In the genomic region with DNA sequence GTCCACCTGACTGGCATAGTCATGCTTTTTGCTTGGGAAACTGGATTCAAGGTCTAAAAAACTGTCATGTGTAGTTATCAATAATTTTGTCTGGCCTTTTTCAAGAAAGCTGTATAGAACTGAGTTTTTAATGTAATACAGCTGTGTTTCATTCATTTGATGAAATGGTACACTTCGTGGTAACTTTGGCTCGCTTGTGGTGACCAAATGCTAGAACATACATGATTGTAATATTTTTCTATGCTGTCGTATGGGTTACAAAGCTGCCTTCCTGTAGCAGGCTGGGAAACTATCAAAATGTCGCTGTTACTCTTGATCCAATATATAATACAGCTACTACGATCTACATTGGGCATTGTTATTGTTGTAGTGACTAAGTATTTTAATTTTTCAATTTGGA, we compare ENCODE assay signal across 19 cellular contexts. TPM values are rescaled to one million over a fixed set of nuclear protein-coding genes. Genes with fewer than 3 reads are reported as not detected.
DNase-seq lines count a peak whose midpoint lies in the region; ATAC-seq and TF ChIP-seq lines count a peak whose summit lies in the region.
"Had no signal": no experiment of that assay in that cellular context is flagged by ENCODE, and none has a peak within 500 bp of the region (broad histone marks: within the 10 kb centered on the region; RNA-seq: fewer than 3 reads in every experiment).

No MANE protein-coding gene starts in this region.

- no peaks in the 10 kb centered on the region for H3K27me3 Mint-ChIP-seq in activated naive CD4-positive, alpha-beta T cell treated with anti-CD3 and anti-CD28 coated beads, Interleukin-2, amount 10 ng/mL, durations not matched to agents 7 days and 5 days
- H3K27me3 Mint-ChIP-seq in progenitor cell of endocrine pancreas = no peaks in the 10 kb centered on the region

- H3F3A ChIP-seq in Loucy (ENCODE audit: low read depth) = no peaks in the 10 kb centered on the region

- H3K27ac Mint-ChIP-seq in activated naive CD4-positive, alpha-beta T cell treated with anti-CD3 and anti-CD28 coated beads, Interleukin-2, amount 10 ng/mL, durations not matched to agents 7 days and 5 days = peak overlapping the region; percentile 42
- no peak overlapping the region for H3K27ac Mint-ChIP-seq in progenitor cell of endocrine pancreas

- peaks cover 7% of the 10 kb centered on the region for H3K79me1 ChIP-seq in neuronal stem cell (ENCODE audit: low read depth, low read length)

- H3K4me3 Mint-ChIP-seq in activated naive CD4-positive, alpha-beta T cell treated with anti-CD3 and anti-CD28 coated beads, Interleukin-2, amount 10 ng/mL, durations not matched to agents 7 days and 5 days = peak overlapping the region; percentile 76
- H3K4me3 Mint-ChIP-seq in progenitor cell of endocrine pancreas (ENCODE audit: low read depth) = peak overlapping the region; percentile 86

- no peak overlapping the region for H3K14ac ChIP-seq in neuronal stem cell (ENCODE audit: low read length)

- H2AK5ac ChIP-seq in neuronal stem cell (ENCODE audit: low read depth, low read length) = no peak overlapping the region

- no peak overlapping the region for H3K23ac ChIP-seq in neuronal stem cell (ENCODE audit: low read depth, low read length, poor library complexity)

- H2BK5ac ChIP-seq in neuronal stem cell (ENCODE audit: low read length) = no peak overlapping the region

- no CpG with 5 or more reads among the region's 5 CpGs for WGBS in neuronal stem cell (ENCODE audit: extremely low coverage in 2 of 2, insufficient read length in 2 of 2, insufficient replicate concordance in 1 of 2), 2 donors

- no peak overlapping the region for H2AFZ ChIP-seq in Loucy (ENCODE audit: low read length)
- H2AFZ ChIP-seq in fibroblast of lung (ENCODE audit: low read length) = no peak overlapping the region
- no peak overlapping the region for H2AFZ ChIP-seq in neuronal stem cell (ENCODE audit: low read length)

- CTCF ChIA-PET in activated naive CD4-positive, alpha-beta T cell treated with anti-CD3 and anti-CD28 coated beads, Interleukin-2, amount 10 ng/mL, durations not matched to agents 7 days and 5 days (lab: Charles Lee) = interaction anchor here (0.6 to 4.6 kb wide), 12 partner anchors 11 to 92 kb away, joined by 3 to 67 read pairs (median 4); no protein-coding TSS in a partner anchor

- ATAC-seq in Right ventricle myocardium superior (ENCODE audit: poor library complexity) (no peak), HG03135 (IDR thresholded peaks at IDR 0.05; ENCODE audit: unreplicated experiment) (no peak)
- ATAC-seq: Panc1, upper lobe of right lung had no signal

- H3K9ac ChIP-seq in Loucy (ENCODE audit: low read depth, low read length, poor library complexity, severe bottlenecking) (peak overlapping the region; percentile 84), fibroblast of lung (ENCODE audit: insufficient read depth, low read length) (no peak overlapping the region), neuronal stem cell (ENCODE audit: low read depth, low read length, poor library complexity) (no peak overlapping the region)

- peak overlapping the region; percentile 93 for H3K4me2 ChIP-seq in Loucy (ENCODE audit: low read depth, low read length, poor library complexity, severe bottlenecking)
- peak overlapping the region; percentile 60 for H3K4me2 ChIP-seq in fibroblast of lung (ENCODE audit: extremely low read depth, insufficient read depth, low read length)
- no peak overlapping the region for H3K4me2 ChIP-seq in neuronal stem cell (ENCODE audit: insufficient read depth, low read length, poor library complexity, severe bottlenecking)

- intact Hi-C loops in Right ventricle myocardium superior (cut with DNase I) = loop anchor here (5.0 kb wide), 1 partner anchor 61 kb away; the partner anchor contains the start of gene YIPF1

- H3K18ac ChIP-seq in neuronal stem cell (ENCODE audit: low read length) = no peak overlapping the region

- TF ChIP-seq CTCF in Loucy (conservative IDR thresholded peaks at IDR 0.05; ENCODE audit: low read length) (no peak), fibroblast of lung (conservative IDR thresholded peaks at IDR 0.05 in 1 of 2, IDR thresholded peaks at IDR 0.05 in 1 of 2; ENCODE audit: low read depth in 1 of 2, low read length in 2 of 2) (no peak), progenitor cell of endocrine pancreas (IDR thresholded peaks at IDR 0.05; ENCODE audit: unreplicated experiment) (no peak)

- DNase-seq in activated naive CD4-positive, alpha-beta T cell treated with anti-CD3 and anti-CD28 coated beads, Interleukin-2, amount 10 ng/mL, durations not matched to agents 7 days and 5 days = no peak
- no peak for DNase-seq in activated naive CD4-positive, alpha-beta T cell (lab: John Stamatoyannopoulos, UW)
- no peak for DNase-seq in fibroblast of lung (ENCODE audit: low read depth in 2 of 2)
- no peak for DNase-seq in progenitor cell of endocrine pancreas (ENCODE audit: low spot score, unreplicated experiment)
- DNase-seq in Right ventricle myocardium superior = no peak
- DNase-seq in neuronal stem cell (ENCODE audit: low spot score) = no peak
- DNase-seq: DMS 273 treated with DMSO at 0.1 percent for 48 hours, GOT3, NCI-H2029, sigmoid colon, upper lobe of right lung had no signal

- H2BK15ac ChIP-seq in neuronal stem cell (ENCODE audit: low read length) = no peak overlapping the region

- no peaks in the 10 kb centered on the region for H3K9me3 ChIP-seq in Loucy (ENCODE audit: insufficient read depth, low read depth, low read length)
- H3K9me3 ChIP-seq in fibroblast of lung (ENCODE audit: control insufficient read depth, insufficient read depth, low read depth, low read length) = no peaks in the 10 kb centered on the region
- no peaks in the 10 kb centered on the region for H3K9me3 ChIP-seq in neuronal stem cell (replicated peaks in 1 of 2; ENCODE audit: control insufficient read depth in 2 of 2, insufficient read depth in 1 of 2, low read depth in 1 of 2, low read length in 2 of 2)
- H3K9me3 ChIP-seq: esophagus muscularis mucosa, MG63, sigmoid colon, upper lobe of right lung had no signal

- no peaks in the 10 kb centered on the region for H3K9me3 Mint-ChIP-seq in activated naive CD4-positive, alpha-beta T cell treated with anti-CD3 and anti-CD28 coated beads, Interleukin-2, amount 10 ng/mL, durations not matched to agents 7 days and 5 days
- H3K9me3 Mint-ChIP-seq in progenitor cell of endocrine pancreas (ENCODE audit: low read depth) = no peaks in the 10 kb centered on the region

- H3K79me2 ChIP-seq in Loucy (ENCODE audit: insufficient read depth, low read length) (peaks cover 57% of the 10 kb centered on the region), fibroblast of lung (ENCODE audit: control insufficient read depth, insufficient read depth, low read length) (peaks cover 47% of the 10 kb centered on the region)

- H3K4ac ChIP-seq in neuronal stem cell (ENCODE audit: low read length) = no peak overlapping the region

- H3K36me3 ChIP-seq in Loucy (ENCODE audit: insufficient read depth, low read length) (peaks cover 11% of the 10 kb centered on the region; the same call in 1 of the 2 replicates), fibroblast of lung (ENCODE audit: control insufficient read depth, insufficient read depth, low read length) (peaks cover 3% of the 10 kb centered on the region), neuronal stem cell (replicated peaks in 1 of 2; ENCODE audit: control insufficient read depth in 2 of 2, insufficient read depth in 2 of 2, low read length in 2 of 2) (peaks cover 8 to 39% of the 10 kb centered on the region in 2 donors)

- H4K8ac ChIP-seq in neuronal stem cell (ENCODE audit: low read depth, low read length) = no peak overlapping the region

- no peaks in the 10 kb centered on the region for H3K9me2 ChIP-seq in Loucy (replicated peaks; ENCODE audit: low read depth, low read length)

- H3K4me1 Mint-ChIP-seq in activated naive CD4-positive, alpha-beta T cell treated with anti-CD3 and anti-CD28 coated beads, Interleukin-2, amount 10 ng/mL, durations not matched to agents 7 days and 5 days = peaks cover 43% of the 10 kb centered on the region
- H3K4me1 Mint-ChIP-seq in progenitor cell of endocrine pancreas (ENCODE audit: low read depth) = peaks cover 34% of the 10 kb centered on the region

- H4K91ac ChIP-seq in neuronal stem cell (ENCODE audit: low read depth, low read length, poor library complexity) = no peak overlapping the region

- H2BK12ac ChIP-seq in neuronal stem cell (ENCODE audit: low read length) = no peak overlapping the region

- H2BK120ac ChIP-seq in neuronal stem cell (ENCODE audit: low read depth, low read length) = no peak overlapping the region

- peaks cover 22% of the 10 kb centered on the region for H3K36me3 Mint-ChIP-seq in activated naive CD4-positive, alpha-beta T cell treated with anti-CD3 and anti-CD28 coated beads, Interleukin-2, amount 10 ng/mL, durations not matched to agents 7 days and 5 days
- peaks cover 1% of the 10 kb centered on the region for H3K36me3 Mint-ChIP-seq in progenitor cell of endocrine pancreas (ENCODE audit: insufficient read depth)

- H3K4me1 ChIP-seq in Loucy (ENCODE audit: insufficient read depth, low read length, poor library complexity, severe bottlenecking) = peaks cover 48% of the 10 kb centered on the region
- peaks cover 2% of the 10 kb centered on the region for H3K4me1 ChIP-seq in fibroblast of lung (ENCODE audit: control insufficient read depth, extremely low read depth, insufficient read depth, low read length)
- H3K4me1 ChIP-seq in neuronal stem cell (ENCODE audit: control insufficient read depth in 2 of 2, insufficient read depth in 1 of 2, low read depth in 1 of 2, low read length in 2 of 2) = peaks cover 4 to 7% of the 10 kb centered on the region in 2 donors

- H3K27me3 ChIP-seq in Loucy (ENCODE audit: insufficient read depth, low read length, poor library complexity, severe bottlenecking) = no peaks in the 10 kb centered on the region
- no peaks in the 10 kb centered on the region for H3K27me3 ChIP-seq in fibroblast of lung (ENCODE audit: control insufficient read depth, insufficient read depth, low read length)
- no peaks in the 10 kb centered on the region for H3K27me3 ChIP-seq in neuronal stem cell (ENCODE audit: control insufficient read depth in 3 of 3, insufficient read depth in 3 of 3, low read depth in 1 of 3, low read length in 3 of 3)
- H3K27me3 ChIP-seq: esophagus muscularis mucosa, MG63, sigmoid colon, upper lobe of right lung had no signal

- peak overlapping the region; percentile 9 for H3K4me3 ChIP-seq in Loucy (ENCODE audit: low read length, poor library complexity, severe bottlenecking)
- peak overlapping the region in 2 of 4 experiments; percentile 71 to 73 for H3K4me3 ChIP-seq in fibroblast of lung (replicated peaks in 1 of 4; ENCODE audit: control extremely low read depth in 1 of 4, insufficient read depth in 1 of 4, low read depth in 3 of 4, low read length in 4 of 4)
- H3K4me3 ChIP-seq in neuronal stem cell (ENCODE audit: low read length in 2 of 2) = no peak overlapping the region
- H3K4me3 ChIP-seq: MG63, sigmoid colon, upper lobe of right lung had no signal

- peaks cover 1% of the 10 kb centered on the region for H4K20me1 ChIP-seq in Loucy (ENCODE audit: insufficient read depth, low read length, poor library complexity, severe bottlenecking)
- H4K20me1 ChIP-seq in fibroblast of lung (ENCODE audit: control insufficient read depth, extremely low read depth, insufficient read depth, low read length) = no peaks in the 10 kb centered on the region

- H3K27ac ChIP-seq in fibroblast of lung (ENCODE audit: insufficient read depth, low read length) (no peak overlapping the region), neuronal stem cell (replicated peaks; ENCODE audit: low read length) (no peak overlapping the region)
- H3K27ac ChIP-seq: upper lobe of right lung had no signal

RNA-seq across cellular contexts. Expression of gene LRRC42, which starts 2.1 kb away (rescaled TPM):
- total RNA-seq in fibroblast of lung = 29.8 and 34.0 TPM in 2 replicates
- 40.5 and 50.2 TPM in 2 replicates for polyA plus RNA-seq in fibroblast of lung
- 44.1 and 44.2 TPM in 2 replicates for polyA plus RNA-seq in fibroblast of lung (2012)
- 21.4 and 44.4 TPM in 2 replicates for polyA minus RNA-seq in fibroblast of lung (ENCODE audit: low replicate concordance)
- 63.5 and 64.0 TPM in 2 replicates for total RNA-seq in progenitor cell of endocrine pancreas
- total RNA-seq in Right ventricle myocardium superior = 12.0 TPM
- polyA plus RNA-seq in neuronal stem cell (2013, experiment 1 of 2) = 46.8 TPM
- polyA plus RNA-seq in neuronal stem cell (2013, experiment 2 of 2) = 45.9 TPM

RNA-seq across cellular contexts. Expression of gene IFT25, which starts 2.8 kb away (rescaled TPM):
- total RNA-seq in fibroblast of lung = 18.7 and 27.6 TPM in 2 replicates
- polyA plus RNA-seq in fibroblast of lung = 37.6 and 40.4 TPM in 2 replicates
- 40.6 and 43.2 TPM in 2 replicates for polyA plus RNA-seq in fibroblast of lung (2012)
- not detected in 2 replicates for polyA minus RNA-seq in fibroblast of lung (ENCODE audit: low replicate concordance)
- total RNA-seq in progenitor cell of endocrine pancreas = 35.4 and 39.2 TPM in 2 replicates
- total RNA-seq in Right ventricle myocardium superior = 9.9 TPM
- polyA plus RNA-seq in neuronal stem cell (2013, experiment 1 of 2) = 49.8 TPM
- 49.9 TPM for polyA plus RNA-seq in neuronal stem cell (2013, experiment 2 of 2)

RNA-seq across cellular contexts. Expression of gene DIO1, which starts 54.3 kb away (rescaled TPM):
- total RNA-seq in fibroblast of lung (not detected in 2 replicates), progenitor cell of endocrine pancreas (1.1 and 1.3 TPM in 2 replicates), Right ventricle myocardium superior (not detected)
- not detected in 2 replicates for polyA plus RNA-seq in fibroblast of lung
- not detected in 2 replicates for polyA plus RNA-seq in fibroblast of lung (2012)
- polyA minus RNA-seq in fibroblast of lung (ENCODE audit: low replicate concordance) = not detected in 2 replicates
- 0.03 TPM for polyA plus RNA-seq in neuronal stem cell (2013, experiment 1 of 2)
- polyA plus RNA-seq in neuronal stem cell (2013, experiment 2 of 2) = not detected
- total RNA-seq: dermis blood vessel endothelial cell; esophagus muscularis mucosa; HT1080; sigmoid colon; T-helper 2 cell treated with Interferon-gamma antibody and Interleukin-4, amounts not matched to agents 100 ng/mL and 5 ng/mL, for 36 hours; upper lobe of right lung had no signal
- polyA plus RNA-seq: sigmoid colon had no signal

RNA-seq across cellular contexts. Expression of gene YIPF1, which starts 58.7 kb away (rescaled TPM):
- total RNA-seq in fibroblast of lung (31.3 and 39.8 TPM in 2 replicates), progenitor cell of endocrine pancreas (34.5 and 37.3 TPM in 2 replicates), Right ventricle myocardium superior (13.6 TPM)
- polyA plus RNA-seq in fibroblast of lung = 31.4 and 34.7 TPM in 2 replicates
- polyA plus RNA-seq in fibroblast of lung (2012) = 24.3 and 24.7 TPM in 2 replicates
- 23.9 and 25.1 TPM in 2 replicates for polyA minus RNA-seq in fibroblast of lung (ENCODE audit: low replicate concordance)
- 35.2 TPM for polyA plus RNA-seq in neuronal stem cell (2013, experiment 1 of 2)
- polyA plus RNA-seq in neuronal stem cell (2013, experiment 2 of 2) = 34.2 TPM
